Comparison of ENCODE assay signal across 15 cellular contexts in the genomic region with DNA sequence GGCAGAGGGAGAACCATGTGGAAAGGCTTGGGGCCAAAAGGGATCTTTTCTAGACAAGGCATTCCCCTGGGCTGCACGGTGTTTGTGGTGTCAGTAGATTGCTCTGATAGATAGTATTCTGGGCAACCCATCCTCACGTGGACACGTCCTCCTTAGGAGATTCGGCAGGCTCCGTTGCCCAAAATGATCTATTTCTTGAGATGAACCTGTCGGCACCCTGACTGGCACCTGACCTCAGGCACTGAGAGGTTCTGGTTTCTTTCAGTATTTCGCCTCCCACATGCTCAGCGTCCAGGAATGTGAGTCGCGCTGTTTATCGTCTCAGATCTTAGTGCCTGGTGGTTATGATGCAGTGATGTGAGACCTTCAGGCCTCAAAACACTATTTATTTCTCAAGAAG.
A peak's percentile ranks its signal among the peaks of the same experiment; 100 is the strongest.
DNase-seq lines count a peak whose midpoint lies in the region; ATAC-seq, FAIRE-seq and TF ChIP-seq lines count a peak whose summit lies in the region.
"Had no signal": no experiment of that assay in that cellular context is flagged by ENCODE, and none has a peak within 500 bp of the region (broad histone marks: within the 10 kb centered on the region; RNA-seq: fewer than 3 reads in every experiment).

No MANE protein-coding gene starts in this region.

- no peak overlapping the region for H3K4me3 Mint-ChIP-seq in activated CD4-positive, alpha-beta T cell treated with anti-CD3 and anti-CD28 coated beads for 36 hours
- H3K4me3 Mint-ChIP-seq in astrocyte (ENCODE audit: unreplicated experiment), result no peak overlapping the region

- H3K4me1 Mint-ChIP-seq in activated CD4-positive, alpha-beta T cell treated with anti-CD3 and anti-CD28 coated beads for 36 hours, result peaks cover 20% of the 10 kb centered on the region
- H3K4me1 Mint-ChIP-seq in astrocyte (ENCODE audit: low read depth, unreplicated experiment), result peaks cover 5% of the 10 kb centered on the region

- TF ChIP-seq CTCF in astrocyte (IDR thresholded peaks at IDR 0.05; ENCODE audit: insufficient read depth, low read depth, low read length), result no peak

- no peaks in the 10 kb centered on the region for H3K9me3 ChIP-seq in GM23248 (ENCODE audit: low read depth)
- H3K9me3 ChIP-seq in astrocyte (ENCODE audit: insufficient read depth, low read depth, low read length), result no peaks in the 10 kb centered on the region
- H3K9me3 ChIP-seq: mucosa of descending colon, psoas muscle, tibial artery had no signal

- H2AFZ ChIP-seq in GM23248, result 0 out of 2 replicates have a peak overlapping the region, but pooled peaks have one; percentile 27
- H2AFZ ChIP-seq in astrocyte (ENCODE audit: low read depth, low read length), result no peak overlapping the region

- FAIRE-seq in astrocyte (lab: Jason Lieb, UNC), result no peak
- FAIRE-seq: A204.1 had no signal

- H3K4me2 ChIP-seq in GM23248 (ENCODE audit: unreplicated experiment), result peak overlapping the region; percentile 46
- H3K4me2 ChIP-seq in astrocyte (ENCODE audit: low read length), result no peak overlapping the region

- CTCF ChIA-PET in activated CD4-positive, alpha-beta T cell treated with anti-CD3 and anti-CD28 coated beads for 36 hours (lab: Charles Lee), result no interaction called here

- H3K4me1 ChIP-seq in GM23248 (ENCODE audit: insufficient read depth) (peaks cover 29% of the 10 kb centered on the region), astrocyte (ENCODE audit: insufficient read depth, low read length) (peaks cover 19% of the 10 kb centered on the region)
- H3K4me1 ChIP-seq: psoas muscle, tibial artery had no signal

- intact Hi-C loops in activated CD4-positive, alpha-beta T cell treated with anti-CD3 and anti-CD28 coated beads for 36 hours (cut with DNase I, micrococcal nuclease), result no loop called here

- peaks cover 28% of the 10 kb centered on the region for H3F3A ChIP-seq in GM23248 (ENCODE audit: insufficient read depth)

- POLR2A ChIA-PET in activated CD4-positive, alpha-beta T cell treated with anti-CD3 and anti-CD28 coated beads for 36 hours (lab: Charles Lee), result no interaction called here

- H3K4me3 ChIP-seq in GM23248, result no peak overlapping the region
- H3K4me3 ChIP-seq in astrocyte (ENCODE audit: insufficient read depth, low read depth, low read length), result no peak overlapping the region
- H3K4me3 ChIP-seq: mucosa of descending colon, psoas muscle, tibial artery had no signal

- peak; percentile 60 for DNase-seq in activated CD4-positive, alpha-beta T cell treated with anti-CD3 and anti-CD28 coated beads for 36 hours
- no peak for DNase-seq in activated CD4-positive, alpha-beta T cell treated with anti-CD3 and anti-CD28 coated beads for 4 hours
- DNase-seq in GM23248 (peak; percentile 86), astrocyte (ENCODE audit: low read depth) (peak; percentile 85), left kidney (ENCODE audit: low read depth, low spot score) (peak; percentile 88), hypothalamus (lab: John Stamatoyannopoulos, UW) (no peak), OCI-M1 (lab: John Stamatoyannopoulos, UW) (no peak), AG08396 (ENCODE audit: low spot score) (no peak)
- DNase-seq: hippocampal formation, mucosa of descending colon, psoas muscle, tibial artery had no signal

- WGBS in GM23248 (ENCODE audit: low coverage in 1 of 2, low lambda C conversion rate in 2 of 2, missing lambda C conversion rate in 2 of 2), 2 experiments, result 20 to 22% methylated on average over 11 of the region's 11 CpGs

- peaks cover 43% of the 10 kb centered on the region for H3K27me3 Mint-ChIP-seq in activated CD4-positive, alpha-beta T cell treated with anti-CD3 and anti-CD28 coated beads for 36 hours
- H3K27me3 Mint-ChIP-seq in astrocyte (ENCODE audit: low read depth, unreplicated experiment), result peaks cover 2% of the 10 kb centered on the region

- no peak overlapping the region for H3K27ac Mint-ChIP-seq in activated CD4-positive, alpha-beta T cell treated with anti-CD3 and anti-CD28 coated beads for 36 hours
- no peak overlapping the region for H3K27ac Mint-ChIP-seq in astrocyte (ENCODE audit: unreplicated experiment)

- H3K79me2 ChIP-seq in GM23248 (ENCODE audit: insufficient read depth) (no peaks in the 10 kb centered on the region), astrocyte (ENCODE audit: insufficient read depth, low read length) (no peaks in the 10 kb centered on the region)

- H3K27me3 ChIP-seq in GM23248 (replicated peaks; ENCODE audit: insufficient read depth), result no peaks in the 10 kb centered on the region
- no peaks in the 10 kb centered on the region for H3K27me3 ChIP-seq in astrocyte (ENCODE audit: insufficient read depth, low read length)
- H3K27me3 ChIP-seq: tibial artery had no signal

- H3K36me3 Mint-ChIP-seq in activated CD4-positive, alpha-beta T cell treated with anti-CD3 and anti-CD28 coated beads for 36 hours (ENCODE audit: low read depth), result no peaks in the 10 kb centered on the region
- peaks cover 2% of the 10 kb centered on the region for H3K36me3 Mint-ChIP-seq in astrocyte (ENCODE audit: low read depth, unreplicated experiment)

- H3K9ac ChIP-seq in GM23248 (no peak overlapping the region), astrocyte (ENCODE audit: low read length) (no peak overlapping the region)

- in situ Hi-C loops in GM23248 (cut with MboI), result no loop called here

- H3K9me2 ChIP-seq in GM23248 (ENCODE audit: insufficient read depth), result no peaks in the 10 kb centered on the region

- H3K36me3 ChIP-seq in GM23248 (ENCODE audit: low read depth), result no peaks in the 10 kb centered on the region
- no peaks in the 10 kb centered on the region for H3K36me3 ChIP-seq in astrocyte (ENCODE audit: insufficient read depth, low read length)
- H3K36me3 ChIP-seq: tibial artery had no signal

- H4K20me1 ChIP-seq in GM23248 (ENCODE audit: insufficient read depth), result no peaks in the 10 kb centered on the region
- H4K20me1 ChIP-seq in astrocyte (ENCODE audit: insufficient read depth, low read length), result no peaks in the 10 kb centered on the region

- no peaks in the 10 kb centered on the region for H3K9me3 Mint-ChIP-seq in activated CD4-positive, alpha-beta T cell treated with anti-CD3 and anti-CD28 coated beads for 36 hours (ENCODE audit: low read depth)
- H3K9me3 Mint-ChIP-seq in astrocyte (ENCODE audit: unreplicated experiment), result peaks cover 4% of the 10 kb centered on the region

- H3K27ac ChIP-seq in GM23248 (peak overlapping the region; percentile 61), astrocyte (ENCODE audit: low read depth, low read length) (no peak overlapping the region)
- H3K27ac ChIP-seq: psoas muscle, RWPE1, tibial artery, VCaP had no signal

- peak; percentile 84 for ATAC-seq in activated CD4-positive, alpha-beta T cell treated with anti-CD3 and anti-CD28 coated beads for 36 hours
- ATAC-seq: mucosa of descending colon, psoas muscle had no signal

Comparison
In these comparisons a context has a peak if more than half of its experiments do, and no peak if none do; other contexts are left out.
1. DNase-seq: peak in activated CD4-positive, alpha-beta T cell treated with anti-CD3 and anti-CD28 coated beads for 36 hours (single experiment), GM23248 (single experiment), astrocyte (single experiment) and left kidney (single experiment); none in activated CD4-positive, alpha-beta T cell treated with anti-CD3 and anti-CD28 coated beads for 4 hours (0 of 2), hypothalamus (0 of 51), OCI-M1 (single experiment) and AG08396 (single experiment).